ENCODE assay signal across 8 cellular contexts in the genomic region with DNA sequence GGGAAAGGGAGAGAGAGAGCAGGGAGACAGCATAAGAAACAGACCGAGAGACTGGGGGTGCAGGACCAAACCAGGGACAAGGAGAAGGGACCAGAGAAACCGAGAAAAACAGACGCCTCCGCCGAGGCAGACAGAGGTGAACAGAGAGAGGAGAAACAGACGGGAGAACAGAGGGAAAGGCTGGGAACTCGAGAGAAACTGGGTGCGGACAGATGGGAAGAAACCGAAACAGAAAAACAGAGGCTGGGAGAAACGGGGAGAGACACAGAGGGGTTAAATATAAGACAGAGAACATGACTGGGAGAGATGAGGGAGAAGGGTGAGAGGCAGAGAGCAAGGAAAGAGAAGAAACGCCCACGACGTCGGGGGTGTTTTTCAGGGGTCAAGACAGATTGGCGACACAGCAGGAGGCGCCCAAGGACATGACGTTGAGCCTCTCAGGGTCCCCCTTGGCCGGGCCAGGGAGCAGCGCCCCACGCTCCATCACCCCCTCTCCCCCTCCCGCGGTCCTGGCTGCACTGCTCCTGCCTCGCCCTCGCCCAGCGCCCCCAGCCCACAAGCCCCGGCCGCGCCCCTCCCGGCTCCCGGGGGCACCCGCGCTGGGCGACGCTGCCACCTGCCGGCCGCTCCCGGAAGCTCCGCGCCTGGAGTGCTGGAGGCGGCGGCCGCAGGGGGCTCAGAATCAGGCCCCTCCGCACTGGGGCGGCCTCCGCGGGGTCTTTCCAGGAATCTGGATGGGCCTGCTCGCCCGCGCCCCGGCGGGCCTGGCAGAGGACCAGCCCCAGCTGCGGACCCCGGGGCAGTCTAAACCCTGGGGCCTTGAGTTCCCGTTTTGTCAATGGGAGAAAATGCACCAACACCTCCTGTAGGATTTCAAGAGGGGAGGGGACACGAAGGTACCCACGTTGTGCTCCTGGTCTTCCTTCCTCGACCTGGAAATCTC. TPM values are rescaled to one million over a fixed set of nuclear protein-coding genes. Genes with fewer than 3 reads are reported as not detected.
DNase-seq lines count a peak whose midpoint lies in the region; ATAC-seq and TF ChIP-seq lines count a peak whose summit lies in the region.

No MANE protein-coding gene starts in this region.

- no peak for ATAC-seq in HG03571 (IDR thresholded peaks at IDR 0.05; ENCODE audit: unreplicated experiment)
- ATAC-seq in GM21723 (IDR thresholded peaks at IDR 0.05; ENCODE audit: unreplicated experiment), result no peak

- peak; percentile 11 for DNase-seq in COLO668 (lab: John Stamatoyannopoulos, UW; ENCODE audit: unreplicated experiment)
- DNase-seq in cardiac fibroblast (ENCODE audit: low read depth in 2 of 2), result peak; percentile 56 to 60
- no peak for DNase-seq in kidney epithelial cell (ENCODE audit: low read depth)
- peak; percentile 57 to 70 for DNase-seq in stimulated activated CD4-positive, alpha-beta T cell treated with anti-CD3 and anti-CD28 coated beads, Interleukin-2, amount 100 ng/mL, for 24 hours

- TF ChIP-seq EP300 in Ishikawa (IDR thresholded peaks at IDR 0.05; ENCODE audit: borderline replicate concordance), result no peak

- TF ChIP-seq RAD21 in Ishikawa (IDR thresholded peaks at IDR 0.05; ENCODE audit: low read depth), result peak; percentile 60; the same call in 1 of the 2 replicates

- H3K4me3 ChIP-seq in WI38 (ENCODE audit: low read depth, low read length), result peak overlapping the region; percentile 59
- H3K4me3 ChIP-seq in cardiac fibroblast (replicated peaks in 1 of 2; ENCODE audit: low read depth in 2 of 2, low read length in 2 of 2), result peak overlapping the region; percentile 57 to 61
- peak overlapping the region; percentile 48 for H3K4me3 ChIP-seq in kidney epithelial cell (ENCODE audit: low read depth, low read length)

- H3K36me3 ChIP-seq in kidney epithelial cell (ENCODE audit: control insufficient read depth, insufficient read depth, low read length), result no peaks in the 10 kb centered on the region

- TF ChIP-seq CTCF in WI38 (IDR thresholded peaks at IDR 0.05; ENCODE audit: low read depth, low read length), result peak; percentile 56
- no peak for TF ChIP-seq CTCF in cardiac fibroblast (IDR thresholded peaks at IDR 0.05; ENCODE audit: low read depth, low read length)
- peak; percentile 34 for TF ChIP-seq CTCF in kidney epithelial cell (IDR thresholded peaks at IDR 0.05; ENCODE audit: insufficient read depth, low read length, poor library complexity, severe bottlenecking)

- no peaks in the 10 kb centered on the region for H3K27me3 ChIP-seq in kidney epithelial cell (ENCODE audit: control insufficient read depth, insufficient read depth, low read length)

TF ChIP-seq in Ishikawa, 13 proteins besides CTCF, POLR2A, EP300 and RAD21:
- TF ChIP-seq ZBTB7A (IDR thresholded peaks at IDR 0.05; ENCODE audit: low read depth) (peak; percentile 81), YY1 (IDR thresholded peaks at IDR 0.05; ENCODE audit: low read depth) (no peak), TCF12 (IDR thresholded peaks at IDR 0.05; ENCODE audit: low read depth) (no peak)

RNA-seq across cellular contexts. Expression of gene TMEM92, which starts 1.3 kb away (rescaled TPM):
- total RNA-seq in kidney epithelial cell, result 1.5 and 1.7 TPM in 2 replicates
